ENCODE assay signal across 15 cellular contexts in the genomic region with DNA sequence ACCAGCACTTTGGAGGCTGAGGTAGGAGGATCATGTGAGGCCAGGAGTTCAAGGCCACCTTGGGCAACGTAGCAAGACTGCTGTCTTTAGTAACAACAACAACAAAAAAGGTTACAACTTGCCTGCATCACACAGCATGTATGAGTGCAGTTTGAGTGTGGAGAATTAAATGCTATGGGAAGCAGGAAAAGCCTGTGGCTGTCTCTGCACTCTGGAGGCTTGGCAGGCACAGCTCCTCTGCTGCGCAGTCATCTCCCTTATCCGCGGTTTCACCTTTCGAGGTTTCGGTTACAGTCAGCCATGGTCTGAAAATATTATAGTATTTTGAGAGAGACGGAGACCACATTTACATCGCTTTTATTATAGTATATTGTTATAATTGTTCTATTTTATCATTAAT. TPM values are rescaled to one million over a fixed set of nuclear protein-coding genes. Genes with fewer than 3 reads are reported as not detected.
A peak's percentile ranks its signal among the peaks of the same experiment; 100 is the strongest.
DNase-seq lines count a peak whose midpoint lies in the region; ATAC-seq and TF ChIP-seq lines count a peak whose summit lies in the region.
"Had no signal": no experiment of that assay in that cellular context is flagged by ENCODE, and none has a peak within 500 bp of the region (broad histone marks: within the 10 kb centered on the region; RNA-seq: fewer than 3 reads in every experiment).

No MANE protein-coding gene starts in this region.

- peak overlapping the region; percentile 77 for H3K27ac ChIP-seq in muscle layer of colon (ENCODE audit: low read depth, low read length)
- no peak overlapping the region for H3K27ac ChIP-seq in neuronal stem cell (replicated peaks; ENCODE audit: low read length)
- H3K27ac ChIP-seq: 22Rv1 had no signal

- no peak overlapping the region for H2BK120ac ChIP-seq in neuronal stem cell (ENCODE audit: low read depth, low read length)

- no CpG with 5 or more reads among the region's 8 CpGs for WGBS in neuronal stem cell (ENCODE audit: extremely low coverage in 2 of 2, insufficient read length in 2 of 2, insufficient replicate concordance in 1 of 2), 2 donors

- no peaks in the 10 kb centered on the region for H3K36me3 ChIP-seq in muscle layer of colon (ENCODE audit: insufficient read depth, low read length)
- H3K36me3 ChIP-seq in neuronal stem cell (replicated peaks in 1 of 2; ENCODE audit: control insufficient read depth in 2 of 2, insufficient read depth in 2 of 2, low read length in 2 of 2), result no peaks in the 10 kb centered on the region

- H3K4me2 ChIP-seq in neuronal stem cell (ENCODE audit: insufficient read depth, low read length, poor library complexity, severe bottlenecking), result no peak overlapping the region

- no peak overlapping the region for H2BK12ac ChIP-seq in neuronal stem cell (ENCODE audit: low read length)

- no peak overlapping the region for H2AFZ ChIP-seq in neuronal stem cell (ENCODE audit: low read length)

- DNase-seq in NCI-H2107 treated with DMSO at 0.1 percent for 48 hours (lab: John Stamatoyannopoulos, UW; ENCODE audit: unreplicated experiment) (peak; percentile 36), NCI-H2107 (lab: John Stamatoyannopoulos, UW) (no peak), HT1080 (ENCODE audit: low read depth) (peak; percentile 51), cardiac fibroblast (ENCODE audit: low read depth in 2 of 2) (peak; percentile 47 to 55), HuH-7 (ENCODE audit: low spot score) (no peak), neuronal stem cell (ENCODE audit: low spot score) (no peak)
- DNase-seq: activated naive CD8-positive, alpha-beta T cell treated with anti-CD3 and anti-CD28 coated beads for 36 hours; COR-L47; foreskin melanocyte; NCI-H1092 treated with DMSO at 0.1 percent for 48 hours; NCI-H510A treated with DMSO at 0.1 percent for 48 hours had no signal

- H3K4me1 ChIP-seq in muscle layer of colon (ENCODE audit: insufficient read depth, low read length) (peaks cover 44% of the 10 kb centered on the region), neuronal stem cell (ENCODE audit: control insufficient read depth in 2 of 2, insufficient read depth in 1 of 2, low read depth in 1 of 2, low read length in 2 of 2) (peaks cover 8 to 9% of the 10 kb centered on the region in 2 donors)

- no peak overlapping the region for H4K91ac ChIP-seq in neuronal stem cell (ENCODE audit: low read depth, low read length, poor library complexity)

- no peak for TF ChIP-seq CTCF in cardiac fibroblast (IDR thresholded peaks at IDR 0.05; ENCODE audit: low read depth, low read length)

- H3K4me3 ChIP-seq in cardiac fibroblast (replicated peaks in 1 of 2; ENCODE audit: low read depth in 2 of 2, low read length in 2 of 2), result peak overlapping the region in 1 of 2 donors; percentile 94
- H3K4me3 ChIP-seq in muscle layer of colon (ENCODE audit: low read depth in 1 of 2, low read length in 2 of 2), result no peak overlapping the region
- H3K4me3 ChIP-seq in neuronal stem cell (ENCODE audit: low read length in 2 of 2), result no peak overlapping the region

- no peak overlapping the region for H3K14ac ChIP-seq in neuronal stem cell (ENCODE audit: low read length)

- H3K4ac ChIP-seq in neuronal stem cell (ENCODE audit: low read length), result no peak overlapping the region

- H2BK5ac ChIP-seq in neuronal stem cell (ENCODE audit: low read length), result no peak overlapping the region

- H3K9me3 ChIP-seq in muscle layer of colon (ENCODE audit: low read length) (no peaks in the 10 kb centered on the region), neuronal stem cell (replicated peaks in 1 of 2; ENCODE audit: control insufficient read depth in 2 of 2, insufficient read depth in 1 of 2, low read depth in 1 of 2, low read length in 2 of 2) (no peaks in the 10 kb centered on the region)

- no peaks in the 10 kb centered on the region for H3K79me1 ChIP-seq in neuronal stem cell (ENCODE audit: low read depth, low read length)

- no peak overlapping the region for H2BK15ac ChIP-seq in neuronal stem cell (ENCODE audit: low read length)

- ATAC-seq in GM21423 (IDR thresholded peaks at IDR 0.05; ENCODE audit: unreplicated experiment), result no peak
- ATAC-seq: sciatic nerve had no signal

- no peak overlapping the region for H3K23ac ChIP-seq in neuronal stem cell (ENCODE audit: low read depth, low read length, poor library complexity)

- no peaks in the 10 kb centered on the region for H3K27me3 ChIP-seq in muscle layer of colon (ENCODE audit: control insufficient read depth in 1 of 2, insufficient read depth in 2 of 2, low read length in 2 of 2)
- peaks cover 0 to 78% (median 23%) of the 10 kb centered on the region in 3 experiments for H3K27me3 ChIP-seq in neuronal stem cell (ENCODE audit: control insufficient read depth in 3 of 3, insufficient read depth in 3 of 3, low read depth in 1 of 3, low read length in 3 of 3)

- H3K9ac ChIP-seq in muscle layer of colon (ENCODE audit: low read length) (no peak overlapping the region), neuronal stem cell (ENCODE audit: low read depth, low read length, poor library complexity) (no peak overlapping the region)

- H3K18ac ChIP-seq in neuronal stem cell (ENCODE audit: low read length), result no peak overlapping the region

- H2AK5ac ChIP-seq in neuronal stem cell (ENCODE audit: low read depth, low read length), result no peak overlapping the region

- H4K8ac ChIP-seq in neuronal stem cell (ENCODE audit: low read depth, low read length), result no peak overlapping the region

RNA-seq across cellular contexts. Expression of gene MICAL2, which starts 2.9 kb away (rescaled TPM):
- 254 and 314 TPM in 2 replicates for total RNA-seq in HT1080 (2014; rRNA removed; shearing (Covaris generic))
- 177 and 224 TPM in 2 replicates for polyA plus RNA-seq in HT1080 (2015; cell fraction: cytosol; rRNA removed)
- 244 and 254 TPM in 2 replicates for polyA plus RNA-seq in HT1080 (2015; cell fraction: nucleus; rRNA removed)
- polyA plus RNA-seq in neuronal stem cell (2013, experiment 1 of 2), result 0.36 TPM
- polyA plus RNA-seq in neuronal stem cell (2013, experiment 2 of 2), result 0.26 TPM

Comparison
In these comparisons a context has a peak if more than half of its experiments do, and no peak if none do; other contexts are left out.
1. DNase-seq: peak in NCI-H2107 treated with DMSO at 0.1 percent for 48 hours (single experiment), HT1080 (single experiment) and cardiac fibroblast (2 of 2); none in NCI-H2107 (single experiment), HuH-7 (single experiment) and neuronal stem cell (single experiment).